ENCODE assay signal across 18 cellular contexts in genomic region chr10:71854031-71854430, GRCh38. TPM values are rescaled to one million over a fixed set of nuclear protein-coding genes. Genes with fewer than 3 reads are reported as not detected.
DNase-seq lines count a peak whose midpoint lies in the region; FAIRE-seq and TF ChIP-seq lines count a peak whose summit lies in the region.
"Had no signal": no experiment of that assay in that cellular context is flagged by ENCODE, and none has a peak within 500 bp of the region (broad histone marks: within the 10 kb centered on the region; RNA-seq: fewer than 3 reads in every experiment).

No MANE protein-coding gene starts in this region.

- H3K4me1 ChIP-seq in HEK293 (ENCODE audit: control insufficient read depth, insufficient read depth, low read length), result 0 out of 2 replicates have a peak, but pooled peaks cover 3% of the 10 kb centered on the region
- H3K4me1 ChIP-seq in spleen, result peaks cover 7 to 33% (median 29%) of the 10 kb centered on the region in 6 donors

- CTCF ChIA-PET in HEK293 (lab: Yijun Ruan, JAX), result interaction anchor here (1.0 kb wide), 1 partner anchor 18 kb away, joined by 5 read pairs; no protein-coding TSS in a partner anchor

- H3K9me3 Mint-ChIP-seq in endothelial cell (ENCODE audit: unreplicated experiment), result no peaks in the 10 kb centered on the region
- H3K9me3 Mint-ChIP-seq: endodermal cell had no signal

- DNase-seq in astrocyte of the hippocampus (ENCODE audit: low read depth, low spot score) (peak; percentile 83), hippocampal formation (lab: John Stamatoyannopoulos, UW) (peak; percentile 27 to 77), spleen (peak; percentile 28), NCI-H187 (lab: John Stamatoyannopoulos, UW) (no peak), GM12892 (ENCODE audit: insufficient read length) (no peak), endothelial cell (ENCODE audit: low spot score) (no peak)
- DNase-seq: endodermal cell; mucosa of descending colon; NCI-H1930; NCI-H526; stimulated activated CD4-positive, alpha-beta T cell treated with anti-CD3 and anti-CD28 coated beads, Interleukin-12 subunit alpha, Interleukin-12 subunit beta, amount 100 ng/mL, for 4 hours; T-helper 2 cell had no signal

- intact Hi-C loops in spleen (cut with DNase I; ENCODE audit: low total_unique reads), result no loop called here

- H3K27me3 Mint-ChIP-seq in endothelial cell (ENCODE audit: unreplicated experiment), result peaks cover 10% of the 10 kb centered on the region

- H3K27ac ChIP-seq in HEK293 (ENCODE audit: extremely low read depth, low read depth, low read length) (no peak overlapping the region), spleen (no peak overlapping the region)
- H3K27ac ChIP-seq: pancreas, RWPE1 had no signal

- POLR2A ChIA-PET in HEK293 (lab: Yijun Ruan, JAX), result interaction anchor here (0.6 kb wide), 1 partner anchor 33 kb away, joined by 7 read pairs; no protein-coding TSS in a partner anchor

- no peaks in the 10 kb centered on the region for H3K27me3 ChIP-seq in spleen (replicated peaks in 1 of 7)
- H3K27me3 ChIP-seq: pancreas had no signal

- H3K4me3 Mint-ChIP-seq in endothelial cell (ENCODE audit: unreplicated experiment), result no peak overlapping the region
- H3K4me3 Mint-ChIP-seq: endodermal cell had no signal

- no peak overlapping the region for H3K4me3 ChIP-seq in HEK293 (ENCODE audit: low read depth, low read length)
- no peak overlapping the region for H3K4me3 ChIP-seq in spleen
- H3K4me3 ChIP-seq: mucosa of descending colon, pancreas had no signal

- FAIRE-seq in GM12892 (lab: Jason Lieb, UNC), result no peak
- FAIRE-seq: bronchial epithelial cell, G401.6, keratinocyte, pancreas had no signal

- 68 to 79% (median 76%) methylated on average over 5 of the region's 5 CpGs for WGBS in spleen, 5 donors

- no peaks in the 10 kb centered on the region for H3K9me3 ChIP-seq in HEK293 (ENCODE audit: control insufficient read depth, insufficient read depth, low read depth, low read length)
- H3K9me3 ChIP-seq in spleen, result no peaks in the 10 kb centered on the region
- H3K9me3 ChIP-seq: mucosa of descending colon, pancreas had no signal

- peaks cover 11% of the 10 kb centered on the region for H3K4me1 Mint-ChIP-seq in endothelial cell (ENCODE audit: unreplicated experiment)

- TF ChIP-seq CTCF in HEK293 (tag by site-specific recombination; IDR thresholded peaks at IDR 0.05) (no peak), spleen (IDR thresholded peaks at IDR 0.05 in 8 of 11, conservative IDR thresholded peaks at IDR 0.05 in 3 of 11) (no peak), endothelial cell (IDR thresholded peaks at IDR 0.05; ENCODE audit: unreplicated experiment) (no peak)

- H3K36me3 ChIP-seq in HEK293 (ENCODE audit: control insufficient read depth in 2 of 2, insufficient read depth in 1 of 2, low read length in 2 of 2), result no peaks in the 10 kb centered on the region
- H3K36me3 ChIP-seq in spleen, result no peaks in the 10 kb centered on the region
- H3K36me3 ChIP-seq: pancreas had no signal

- H3K36me3 Mint-ChIP-seq in endothelial cell (ENCODE audit: low read depth, unreplicated experiment), result no peaks in the 10 kb centered on the region

- H3K27ac Mint-ChIP-seq in endothelial cell (ENCODE audit: unreplicated experiment), result no peak overlapping the region
- H3K27ac Mint-ChIP-seq: endodermal cell had no signal

- TF ChIP-seq POLR2A in spleen (IDR thresholded peaks at IDR 0.05), result no peak
- no peak for TF ChIP-seq POLR2A in GM12892 (IDR thresholded peaks at IDR 0.05; ENCODE audit: low read depth, low read length)

TF ChIP-seq in HEK293, 187 proteins besides CTCF, POLR2A, EP300 and RAD21:
- TF ChIP-seq, protein P1, sequence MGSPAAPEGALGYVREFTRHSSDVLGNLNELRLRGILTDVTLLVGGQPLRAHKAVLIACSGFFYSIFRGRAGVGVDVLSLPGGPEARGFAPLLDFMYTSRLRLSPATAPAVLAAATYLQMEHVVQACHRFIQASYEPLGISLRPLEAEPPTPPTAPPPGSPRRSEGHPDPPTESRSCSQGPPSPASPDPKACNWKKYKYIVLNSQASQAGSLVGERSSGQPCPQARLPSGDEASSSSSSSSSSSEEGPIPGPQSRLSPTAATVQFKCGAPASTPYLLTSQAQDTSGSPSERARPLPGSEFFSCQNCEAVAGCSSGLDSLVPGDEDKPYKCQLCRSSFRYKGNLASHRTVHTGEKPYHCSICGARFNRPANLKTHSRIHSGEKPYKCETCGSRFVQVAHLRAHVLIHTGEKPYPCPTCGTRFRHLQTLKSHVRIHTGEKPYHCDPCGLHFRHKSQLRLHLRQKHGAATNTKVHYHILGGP (tag by site-specific recombination; IDR thresholded peaks at IDR 0.05), result no peak
- TF ChIP-seq, protein P2, sequence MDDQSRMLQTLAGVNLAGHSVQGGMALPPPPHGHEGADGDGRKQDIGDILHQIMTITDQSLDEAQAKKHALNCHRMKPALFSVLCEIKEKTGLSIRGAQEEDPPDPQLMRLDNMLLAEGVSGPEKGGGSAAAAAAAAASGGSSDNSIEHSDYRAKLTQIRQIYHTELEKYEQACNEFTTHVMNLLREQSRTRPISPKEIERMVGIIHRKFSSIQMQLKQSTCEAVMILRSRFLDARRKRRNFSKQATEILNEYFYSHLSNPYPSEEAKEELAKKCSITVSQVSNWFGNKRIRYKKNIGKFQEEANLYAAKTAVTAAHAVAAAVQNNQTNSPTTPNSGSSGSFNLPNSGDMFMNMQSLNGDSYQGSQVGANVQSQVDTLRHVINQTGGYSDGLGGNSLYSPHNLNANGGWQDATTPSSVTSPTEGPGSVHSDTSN (CRISPR knock-in tag; IDR thresholded peaks at IDR 0.05), result no peak
- TF ChIP-seq ZNF26 (tag by site-specific recombination; IDR thresholded peaks at IDR 0.05) (no peak), ZNF48 (tag by site-specific recombination; IDR thresholded peaks at IDR 0.05) (no peak), ZNF580 (tag by site-specific recombination; IDR thresholded peaks at IDR 0.05) (no peak), ZNF404 (tag by site-specific recombination; IDR thresholded peaks at IDR 0.05) (no peak), ZNF677 (tag by site-specific recombination; IDR thresholded peaks at IDR 0.05) (no peak), BCL11A (tag by site-specific recombination; IDR thresholded peaks at IDR 0.05; ENCODE audit: low read depth) (no peak), ZBTB17 (tag by site-specific recombination; IDR thresholded peaks at IDR 0.05) (0 out of 2 replicates have a peak, but pooled peaks have one; percentile 26), HOXA7 (CRISPR knock-in tag; IDR thresholded peaks at IDR 0.05; ENCODE audit: borderline replicate concordance) (no peak), IKZF3 (tag by site-specific recombination; IDR thresholded peaks at IDR 0.05) (no peak), ZNF670 (tag by site-specific recombination; IDR thresholded peaks at IDR 0.05; ENCODE audit: low read depth) (no peak), MEIS1 (CRISPR knock-in tag; IDR thresholded peaks at IDR 0.05; ENCODE audit: borderline replicate concordance) (no peak), PRDM1 (tag by site-specific recombination; IDR thresholded peaks at IDR 0.05) (no peak), REST (tag by site-specific recombination; IDR thresholded peaks at IDR 0.05) (peak; percentile 50; the same call in 1 of the 2 replicates)

RNA-seq across cellular contexts. Expression of gene PSAP, which starts 3.0 kb away (rescaled TPM):
- total RNA-seq in spleen, result 1,000 to 10,000 TPM; 1,269 to 1,826 (median 1,507) TPM
- 100 to 1,000 TPM; 363 to 690 (median 437) TPM for polyA plus RNA-seq in spleen
- polyA plus RNA-seq in GM12892 (2012; ENCODE audit: missing spikeins), result 150 TPM
- total RNA-seq in endothelial cell (ENCODE audit: unreplicated experiment), result 676 TPM

Comparison
In these comparisons a context has a peak if more than half of its experiments do, and no peak if none do; other contexts are left out.
1. DNase-seq: peak in astrocyte of the hippocampus (single experiment), hippocampal formation (2 of 2) and spleen (single experiment); none in NCI-H187 (0 of 2), GM12892 (single experiment) and endothelial cell (single experiment).